In the genomic region with DNA sequence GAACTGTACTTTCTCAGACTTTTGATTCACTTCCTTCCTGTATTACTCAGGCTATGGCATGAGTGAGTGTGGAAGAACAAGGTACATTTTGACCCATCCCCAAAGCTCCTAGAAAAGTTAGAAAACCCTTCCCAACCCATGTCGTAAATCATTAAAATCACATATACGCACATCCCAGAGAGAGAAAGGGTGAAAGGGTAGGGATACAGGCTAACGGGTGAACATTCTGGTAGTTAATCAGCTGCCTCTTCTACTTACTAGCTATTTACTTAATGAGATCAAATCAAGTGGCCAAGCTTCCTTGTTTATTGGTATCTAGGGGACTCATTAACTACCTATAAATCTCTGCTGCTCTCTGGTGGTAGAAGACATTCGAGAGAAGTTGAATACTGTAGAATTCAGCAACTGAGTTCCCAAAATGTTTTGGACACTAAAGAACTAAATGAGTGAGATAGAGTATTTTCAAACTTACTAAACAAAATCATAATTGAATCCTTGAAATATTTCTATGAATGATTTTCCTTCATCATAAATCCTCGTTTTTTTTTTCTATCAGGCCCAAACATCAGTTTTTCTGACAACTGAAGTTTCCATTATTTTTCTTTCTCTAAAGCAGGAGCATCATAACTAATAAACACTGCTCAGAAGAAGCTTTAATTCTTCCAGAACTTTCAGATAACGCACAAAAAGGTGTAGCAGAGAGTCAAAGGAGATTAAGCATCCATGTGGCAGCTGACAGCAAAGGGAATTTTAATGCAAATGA, we compare ENCODE assay signal across 8 cellular contexts.
A peak's percentile ranks its signal among the peaks of the same experiment; 100 is the strongest.
DNase-seq lines count a peak whose midpoint lies in the region; ATAC-seq and TF ChIP-seq lines count a peak whose summit lies in the region.

No MANE protein-coding gene starts in this region.

- no peak overlapping the region for H3K27ac Mint-ChIP-seq in naive thymus-derived CD4-positive, alpha-beta T cell

- CTCF ChIA-PET in naive thymus-derived CD4-positive, alpha-beta T cell (lab: Charles Lee), result no interaction called here

- H3K9me3 ChIP-seq in body of pancreas, result no peaks in the 10 kb centered on the region
- H3K9me3 ChIP-seq in naive thymus-derived CD4-positive, alpha-beta T cell (ENCODE audit: control insufficient read depth in 2 of 3, low read length in 3 of 3), result no peaks in the 10 kb centered on the region

- H3K4me1 Mint-ChIP-seq in naive thymus-derived CD4-positive, alpha-beta T cell, result peaks cover 0 to 1% (median 0%) of the 10 kb centered on the region in 7 donors

- H3K36me3 ChIP-seq in body of pancreas (replicated peaks in 1 of 2; ENCODE audit: insufficient read depth in 1 of 2, low read depth in 2 of 2), result no peaks in the 10 kb centered on the region
- no peaks in the 10 kb centered on the region for H3K36me3 ChIP-seq in naive thymus-derived CD4-positive, alpha-beta T cell (ENCODE audit: control insufficient read depth in 2 of 3, insufficient read depth in 3 of 3, low read length in 3 of 3)

- DNase-seq in NCI-H2081 treated with DMSO at 0.1 percent for 48 hours (lab: John Stamatoyannopoulos, UW) (peak; percentile 32), body of pancreas (no peak), left colon (no peak), GM19238 (ENCODE audit: insufficient read length, low spot score) (no peak), lower leg skin (ENCODE audit: low spot score in 2 of 2) (no peak)
- no peak for DNase-seq in naive thymus-derived CD4-positive, alpha-beta T cell

- TF ChIP-seq POLR2A in body of pancreas (IDR thresholded peaks at IDR 0.05) (no peak), lower leg skin (IDR thresholded peaks at IDR 0.05) (no peak)

- POLR2A ChIA-PET in naive thymus-derived CD4-positive, alpha-beta T cell (lab: Charles Lee), result no interaction called here

- no peaks in the 10 kb centered on the region for H3K27me3 ChIP-seq in body of pancreas
- no peaks in the 10 kb centered on the region for H3K27me3 ChIP-seq in naive thymus-derived CD4-positive, alpha-beta T cell (ENCODE audit: control insufficient read depth in 2 of 2, insufficient read depth in 2 of 2, low read length in 2 of 2)

- H3K27ac ChIP-seq in body of pancreas, result no peak overlapping the region
- H3K27ac ChIP-seq in naive thymus-derived CD4-positive, alpha-beta T cell (ENCODE audit: low read depth, low read length), result no peak overlapping the region

- H3K4me1 ChIP-seq in body of pancreas, result no peaks in the 10 kb centered on the region
- no peaks in the 10 kb centered on the region for H3K4me1 ChIP-seq in naive thymus-derived CD4-positive, alpha-beta T cell (ENCODE audit: control insufficient read depth in 2 of 2, insufficient read depth in 2 of 2, low read length in 2 of 2)

- H3K9me3 Mint-ChIP-seq in naive thymus-derived CD4-positive, alpha-beta T cell, result peaks cover 0 to 1% (median 0%) of the 10 kb centered on the region in 11 donors

- H3K36me3 Mint-ChIP-seq in naive thymus-derived CD4-positive, alpha-beta T cell, result no peaks in the 10 kb centered on the region

- H3K4me3 ChIP-seq in body of pancreas (no peak overlapping the region), lower leg skin (ENCODE audit: low read depth, poor library complexity, severe bottlenecking) (no peak overlapping the region)
- no peak overlapping the region for H3K4me3 ChIP-seq in naive thymus-derived CD4-positive, alpha-beta T cell (ENCODE audit: low read length)

- peaks cover 8 to 21% (median 10%) of the 10 kb centered on the region in 5 donors for H3K27me3 Mint-ChIP-seq in naive thymus-derived CD4-positive, alpha-beta T cell

- peak; percentile 67 for ATAC-seq in body of pancreas
- peak; percentile 65 for ATAC-seq in left colon
- ATAC-seq in naive thymus-derived CD4-positive, alpha-beta T cell, result no peak
- ATAC-seq in GM21528 (IDR thresholded peaks at IDR 0.05; ENCODE audit: low FRiP score, unreplicated experiment), result no peak

- intact Hi-C loops in body of pancreas (cut with DNase I), result loop anchor here (10.0 kb wide), 1 partner anchor 451 kb away; no protein-coding TSS in a partner anchor
- intact Hi-C loops in left colon (cut with DNase I, micrococcal nuclease), result loop anchor here in 1 of 2 donors (5.0 to 10.0 kb wide), 2 partner anchors 124 to 301 kb away; no protein-coding TSS in a partner anchor
- intact Hi-C loops in naive thymus-derived CD4-positive, alpha-beta T cell (cut with micrococcal nuclease), result no loop called here
- intact Hi-C loops in lower leg skin (cut with DNase I; ENCODE audit: low total_unique reads), result no loop called here

- H3K4me3 Mint-ChIP-seq in naive thymus-derived CD4-positive, alpha-beta T cell, result no peak overlapping the region

- TF ChIP-seq CTCF in GM12872 (IDR thresholded peaks at IDR 0.05; ENCODE audit: insufficient read depth, low read depth, low read length) (peak; percentile 20; the same call in 1 of the 3 replicates), body of pancreas (IDR thresholded peaks at IDR 0.05) (peak in 6 of 7 experiments; percentile 29 to 65 (median 53)), lower leg skin (IDR thresholded peaks at IDR 0.05) (no peak)

- WGBS in body of pancreas, 2 donors, result 31 to 33% methylated on average over 6 of the region's 6 CpGs
- 42 to 43% methylated on average over 6 of the region's 6 CpGs for WGBS in lower leg skin, 2 donors

Comparison
In these comparisons a context has a peak if more than half of its experiments do, and no peak if none do; other contexts are left out.
1. CTCF ChIP-seq: peak in GM12872 (single experiment) and body of pancreas (6 of 7); none in lower leg skin (0 of 3).
2. ATAC-seq: peak in body of pancreas (single experiment) and left colon (single experiment); none in naive thymus-derived CD4-positive, alpha-beta T cell (single experiment) and GM21528 (single experiment).